In the genomic region with DNA sequence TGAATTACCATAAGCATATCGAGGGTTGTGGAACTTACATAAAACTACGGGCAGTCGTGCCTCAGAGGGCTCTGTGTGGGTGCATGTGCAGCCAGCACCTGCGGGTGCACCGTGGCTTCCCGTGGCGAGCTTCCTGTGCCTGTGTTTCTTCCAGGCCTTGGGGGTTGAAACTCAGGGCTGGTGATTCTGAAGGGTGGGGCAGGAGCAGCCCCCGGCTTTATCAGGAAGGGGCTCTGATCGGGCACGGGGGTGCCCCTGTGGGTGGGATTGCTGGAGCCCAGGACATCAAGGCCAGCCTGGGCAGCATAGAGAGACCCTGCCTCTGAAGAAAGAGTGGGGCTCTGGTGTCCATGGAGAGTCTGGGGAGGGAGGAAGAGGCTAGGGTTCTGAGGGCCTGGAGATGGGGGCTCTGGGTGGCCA, we compare ENCODE assay signal across 14 cellular contexts. TPM values are rescaled to one million over a fixed set of nuclear protein-coding genes. Genes with fewer than 3 reads are reported as not detected.
A peak's percentile ranks its signal among the peaks of the same experiment; 100 is the strongest.
DNase-seq lines count a peak whose midpoint lies in the region; ATAC-seq and TF ChIP-seq lines count a peak whose summit lies in the region.
"Had no signal": no experiment of that assay in that cellular context is flagged by ENCODE, and none has a peak within 500 bp of the region (broad histone marks: within the 10 kb centered on the region; RNA-seq: fewer than 3 reads in every experiment).

No MANE protein-coding gene starts in this region.

- no peaks in the 10 kb centered on the region for H3K9me3 Mint-ChIP-seq in activated CD8-positive, alpha-beta T cell treated with anti-CD3 and anti-CD28 coated beads, Interleukin-2, amount 10 ng/mL, durations not matched to agents 7 days and 5 days (ENCODE audit: insufficient read depth)
- H3K9me3 Mint-ChIP-seq: activated CD4-positive, alpha-beta T cell treated with anti-CD3 and anti-CD28 coated beads, Interleukin-2, amount 10 ng/mL, durations not matched to agents 24 days and 14 days had no signal

- peak overlapping the region; percentile 13 for H3K4me2 ChIP-seq in Loucy (ENCODE audit: low read depth, low read length, poor library complexity, severe bottlenecking)
- H3K4me2 ChIP-seq: hepatocyte had no signal

- ATAC-seq in activated CD8-positive, alpha-beta T cell treated with anti-CD3 and anti-CD28 coated beads, Interleukin-2, amount 10 ng/mL, durations not matched to agents 7 days and 5 days: peak; percentile 55
- no peak for ATAC-seq in HG02678 (IDR thresholded peaks at IDR 0.05; ENCODE audit: unreplicated experiment)

- H3K27me3 ChIP-seq in Loucy (ENCODE audit: insufficient read depth, low read length, poor library complexity, severe bottlenecking): no peaks in the 10 kb centered on the region
- H3K27me3 ChIP-seq in left ventricle myocardium inferior (ENCODE audit: low read depth): no peaks in the 10 kb centered on the region
- no peaks in the 10 kb centered on the region for H3K27me3 ChIP-seq in sigmoid colon
- H3K27me3 ChIP-seq: hepatocyte, SJCRH30 had no signal

- WGBS in sigmoid colon, 2 donors: 63 to 74% methylated on average over 10 of the region's 10 CpGs

- no peak for DNase-seq in activated CD8-positive, alpha-beta T cell treated with anti-CD3 and anti-CD28 coated beads, Interleukin-2, amount 10 ng/mL, durations not matched to agents 7 days and 5 days
- DNase-seq in left ventricle myocardium inferior: peak; percentile 15
- no peak for DNase-seq in sigmoid colon
- no peak for DNase-seq in NOMO-1 treated with dmso at 0.1 percent for 144 hours (lab: John Stamatoyannopoulos, UW; ENCODE audit: unreplicated experiment)
- no peak for DNase-seq in retina
- no peak for DNase-seq in COLO668 (lab: John Stamatoyannopoulos, UW; ENCODE audit: unreplicated experiment)
- DNase-seq: activated CD4-positive, alpha-beta T cell treated with anti-CD3 and anti-CD28 coated beads, Interleukin-2, amount 10 ng/mL, durations not matched to agents 24 days and 14 days; amniotic stem cell; SJCRH30 had no signal

- H3K27me3 Mint-ChIP-seq in activated CD8-positive, alpha-beta T cell treated with anti-CD3 and anti-CD28 coated beads, Interleukin-2, amount 10 ng/mL, durations not matched to agents 7 days and 5 days (ENCODE audit: low read depth): no peaks in the 10 kb centered on the region
- H3K27me3 Mint-ChIP-seq: activated CD4-positive, alpha-beta T cell treated with anti-CD3 and anti-CD28 coated beads, Interleukin-2, amount 10 ng/mL, durations not matched to agents 24 days and 14 days had no signal

- H2AFZ ChIP-seq in Loucy (ENCODE audit: low read length): no peak overlapping the region
- H2AFZ ChIP-seq: hepatocyte had no signal

- H3K9me3 ChIP-seq in Loucy (ENCODE audit: insufficient read depth, low read depth, low read length) (no peaks in the 10 kb centered on the region), left ventricle myocardium inferior (replicated peaks) (no peaks in the 10 kb centered on the region), sigmoid colon (no peaks in the 10 kb centered on the region)
- H3K9me3 ChIP-seq: SJCRH30 had no signal

- CTCF ChIA-PET in activated CD8-positive, alpha-beta T cell treated with anti-CD3 and anti-CD28 coated beads, Interleukin-2, amount 10 ng/mL, durations not matched to agents 7 days and 5 days (lab: Charles Lee): interaction anchor here (1.0 kb wide), 1 partner anchor 10 kb away, joined by 3 read pairs; no protein-coding TSS in a partner anchor

- intact Hi-C loops in left ventricle myocardium inferior (cut with micrococcal nuclease) (no loop called here), sigmoid colon (cut with DNase I) (no loop called here)

- peaks cover 18% of the 10 kb centered on the region for H3K4me1 Mint-ChIP-seq in activated CD8-positive, alpha-beta T cell treated with anti-CD3 and anti-CD28 coated beads, Interleukin-2, amount 10 ng/mL, durations not matched to agents 7 days and 5 days (ENCODE audit: low read depth)

- H3K9ac ChIP-seq in Loucy (ENCODE audit: low read depth, low read length, poor library complexity, severe bottlenecking): no peak overlapping the region

- H3K9me2 ChIP-seq in Loucy (replicated peaks; ENCODE audit: low read depth, low read length): no peaks in the 10 kb centered on the region

- H3K27ac ChIP-seq in left ventricle myocardium inferior (replicated peaks) (peak overlapping the region; percentile 66), sigmoid colon (peak overlapping the region; percentile 55 to 75 (median 67))
- H3K27ac ChIP-seq: hepatocyte, SJCRH30 had no signal

- H3K36me3 ChIP-seq in Loucy (ENCODE audit: insufficient read depth, low read length) (no peaks in the 10 kb centered on the region), left ventricle myocardium inferior (peaks cover 3% of the 10 kb centered on the region), sigmoid colon (no peaks in the 10 kb centered on the region)

- POLR2A ChIA-PET in activated CD8-positive, alpha-beta T cell treated with anti-CD3 and anti-CD28 coated beads, Interleukin-2, amount 10 ng/mL, durations not matched to agents 7 days and 5 days (lab: Charles Lee): no interaction called here

- peaks cover 17% of the 10 kb centered on the region for H3K36me3 Mint-ChIP-seq in activated CD8-positive, alpha-beta T cell treated with anti-CD3 and anti-CD28 coated beads, Interleukin-2, amount 10 ng/mL, durations not matched to agents 7 days and 5 days (ENCODE audit: low read depth)

- peak overlapping the region; percentile 13 for H3K27ac Mint-ChIP-seq in activated CD8-positive, alpha-beta T cell treated with anti-CD3 and anti-CD28 coated beads, Interleukin-2, amount 10 ng/mL, durations not matched to agents 7 days and 5 days
- H3K27ac Mint-ChIP-seq: activated CD4-positive, alpha-beta T cell treated with anti-CD3 and anti-CD28 coated beads, Interleukin-2, amount 10 ng/mL, durations not matched to agents 24 days and 14 days had no signal

- no peaks in the 10 kb centered on the region for H3K79me2 ChIP-seq in Loucy (ENCODE audit: insufficient read depth, low read length)
- H3K79me2 ChIP-seq: hepatocyte had no signal

- TF ChIP-seq POLR2A in sigmoid colon (IDR thresholded peaks at IDR 0.05): no peak

- H3K4me1 ChIP-seq in Loucy (ENCODE audit: insufficient read depth, low read length, poor library complexity, severe bottlenecking) (peaks cover 9% of the 10 kb centered on the region), left ventricle myocardium inferior (peaks cover 20% of the 10 kb centered on the region), sigmoid colon (peaks cover 0 to 19% (median 15%) of the 10 kb centered on the region in 4 donors)
- H3K4me1 ChIP-seq: SJCRH30 had no signal

- no peaks in the 10 kb centered on the region for H3F3A ChIP-seq in Loucy (ENCODE audit: low read depth)

- no peak for TF ChIP-seq EP300 in sigmoid colon (IDR thresholded peaks at IDR 0.05)

- TF ChIP-seq CTCF in Loucy (conservative IDR thresholded peaks at IDR 0.05; ENCODE audit: low read length): no peak
- TF ChIP-seq CTCF in left ventricle myocardium inferior (IDR thresholded peaks at IDR 0.05; ENCODE audit: borderline replicate concordance): no peak
- no peak for TF ChIP-seq CTCF in sigmoid colon (IDR thresholded peaks at IDR 0.05)

- no peak overlapping the region for H3K4me3 Mint-ChIP-seq in activated CD8-positive, alpha-beta T cell treated with anti-CD3 and anti-CD28 coated beads, Interleukin-2, amount 10 ng/mL, durations not matched to agents 7 days and 5 days
- H3K4me3 Mint-ChIP-seq: activated CD4-positive, alpha-beta T cell treated with anti-CD3 and anti-CD28 coated beads, Interleukin-2, amount 10 ng/mL, durations not matched to agents 24 days and 14 days had no signal

- no peaks in the 10 kb centered on the region for H4K20me1 ChIP-seq in Loucy (ENCODE audit: insufficient read depth, low read length, poor library complexity, severe bottlenecking)

- H3K4me3 ChIP-seq in Loucy (ENCODE audit: low read length, poor library complexity, severe bottlenecking): no peak overlapping the region
- H3K4me3 ChIP-seq in left ventricle myocardium inferior: no peak overlapping the region
- no peak overlapping the region for H3K4me3 ChIP-seq in sigmoid colon
- H3K4me3 ChIP-seq: hepatocyte, SJCRH30 had no signal

RNA-seq across cellular contexts. Expression of a gene that starts 11.1 kb away (rescaled TPM):
- total RNA-seq in activated CD8-positive, alpha-beta T cell treated with anti-CD3 and anti-CD28 coated beads, Interleukin-2, amount 10 ng/mL, durations not matched to agents 7 days and 5 days: not detected
- total RNA-seq in left ventricle myocardium inferior (not detected), sigmoid colon (not detected)
- polyA plus RNA-seq in sigmoid colon: not detected
- total RNA-seq: activated CD4-positive, alpha-beta T cell treated with anti-CD3 and anti-CD28 coated beads, Interleukin-2, amount 10 ng/mL, durations not matched to agents 24 days and 14 days; mononuclear cell; NCI-H460; SJCRH30 had no signal

RNA-seq across cellular contexts. Expression of a gene that starts 20.1 kb away (rescaled TPM):
- under 1 TPM in 1 of 2 experiments, not detected in 1; 0.05 TPM for total RNA-seq in activated CD8-positive, alpha-beta T cell treated with anti-CD3 and anti-CD28 coated beads, Interleukin-2, amount 10 ng/mL, durations not matched to agents 7 days and 5 days
- total RNA-seq in left ventricle myocardium inferior (0.85 TPM), sigmoid colon (under 1 TPM in 1 of 4 donors, not detected in 3; 0.28 TPM)
- polyA plus RNA-seq in sigmoid colon: under 1 TPM in 1 of 3 donors, not detected in 2; 0.10 TPM
- total RNA-seq: mononuclear cell, NCI-H460, SJCRH30 had no signal
- polyA plus RNA-seq: hepatocyte had no signal
